22 cellular contexts compared by ENCODE assay signal in genomic region chr12:5792350-5792749, GRCh38.
"Had no signal": no experiment of that assay in that cellular context is flagged by ENCODE, and none has a peak within 500 bp of the region (broad histone marks: within the 10 kb centered on the region; RNA-seq: fewer than 3 reads in every experiment).

No MANE protein-coding gene starts in this region.

- H3K27ac Mint-ChIP-seq: effector memory CD8-positive, alpha-beta T cell; nephron; stimulated activated effector memory CD8-positive, alpha-beta T cell treated with anti-CD3 and anti-CD28 coated beads, Interleukin-12 subunit alpha, Interleukin-12 subunit beta, amount 100 ng/mL, for 72 hours; stimulated activated naive CD8-positive, alpha-beta T cell treated with anti-CD3 and anti-CD28 coated beads, Interleukin-15, Interleukin-2, amounts not matched to agents 100 ng/mL and 50 ng/mL, for 24 hours had no signal

- H3K36me3 Mint-ChIP-seq: stimulated activated effector memory CD8-positive, alpha-beta T cell treated with anti-CD3 and anti-CD28 coated beads, Interleukin-12 subunit alpha, Interleukin-12 subunit beta, amount 100 ng/mL, for 72 hours had no signal

- ATAC-seq: effector memory CD8-positive, alpha-beta T cell; foreskin keratinocyte; left colon; left ventricle myocardium superior; right lobe of liver; stimulated activated effector memory CD8-positive, alpha-beta T cell treated with anti-CD3 and anti-CD28 coated beads, Interleukin-12 subunit alpha, Interleukin-12 subunit beta, amount 100 ng/mL, for 72 hours had no signal

- H3K27me3 Mint-ChIP-seq: stimulated activated naive CD8-positive, alpha-beta T cell treated with anti-CD3 and anti-CD28 coated beads, Interleukin-15, Interleukin-2, amounts not matched to agents 100 ng/mL and 50 ng/mL, for 24 hours had no signal

- H3K4me1 Mint-ChIP-seq: stimulated activated effector memory CD8-positive, alpha-beta T cell treated with anti-CD3 and anti-CD28 coated beads, Interleukin-12 subunit alpha, Interleukin-12 subunit beta, amount 100 ng/mL, for 72 hours had no signal

- H3K4me3 ChIP-seq: hepatocyte, lung, prostate gland, right lobe of liver, tibial artery, upper lobe of left lung, vagina had no signal

- H3K4me3 Mint-ChIP-seq: effector memory CD8-positive, alpha-beta T cell; nephron; stimulated activated effector memory CD8-positive, alpha-beta T cell treated with anti-CD3 and anti-CD28 coated beads, Interleukin-12 subunit alpha, Interleukin-12 subunit beta, amount 100 ng/mL, for 72 hours; stimulated activated naive CD8-positive, alpha-beta T cell treated with anti-CD3 and anti-CD28 coated beads, Interleukin-15, Interleukin-2, amounts not matched to agents 100 ng/mL and 50 ng/mL, for 24 hours had no signal

- DNase-seq: effector memory CD8-positive, alpha-beta T cell; erythroblast; foreskin keratinocyte; left colon; left ventricle myocardium superior; mesenchymal stem cell; midbrain; occipital lobe; retina; right lobe of liver; stimulated activated CD4-positive, alpha-beta T cell treated with anti-CD3 and anti-CD28 coated beads, Interleukin-4, amount 100 ng/mL, for 1 hour; stimulated activated CD8-positive, alpha-beta memory T cell treated with anti-CD3 and anti-CD28 coated beads, Interleukin-4, amount 100 ng/mL, for 48 hours; tibial artery; upper lobe of left lung had no signal

- H3K9ac ChIP-seq: parathyroid adenoma had no signal

- H2AFZ ChIP-seq: hepatocyte, parathyroid adenoma had no signal

- H3K4me2 ChIP-seq: hepatocyte had no signal

- H3K9me3 ChIP-seq: prostate gland, right lobe of liver, tibial artery, upper lobe of left lung, vagina had no signal

- H3K4me1 ChIP-seq: foreskin keratinocyte, parathyroid adenoma, prostate gland, right lobe of liver, tibial artery, upper lobe of left lung, vagina had no signal

- H3K79me2 ChIP-seq: hepatocyte, parathyroid adenoma had no signal

- H3K36me3 ChIP-seq: prostate gland, right lobe of liver, tibial artery, vagina had no signal

- H3K27ac ChIP-seq: foreskin keratinocyte, hepatocyte, parathyroid adenoma, prostate gland, right lobe of liver, tibial artery, upper lobe of left lung, vagina had no signal

- H3K27me3 ChIP-seq: right lobe of liver, upper lobe of left lung, vagina had no signal
